Comparison of ENCODE assay signal across 8 cellular contexts in genomic region chr22:50251472-50252054, GRCh38. TPM values are rescaled to one million over a fixed set of nuclear protein-coding genes. Genes with fewer than 3 reads are reported as not detected.
A peak's percentile ranks its signal among the peaks of the same experiment; 100 is the strongest.
DNase-seq lines count a peak whose midpoint lies in the region; ATAC-seq, FAIRE-seq and TF ChIP-seq lines count a peak whose summit lies in the region.

No MANE protein-coding gene starts in this region.

- H3K9me3 ChIP-seq in small intestine (ENCODE audit: control insufficient read depth, low read depth), result no peaks in the 10 kb centered on the region

- intact Hi-C loops in left ventricle myocardium superior (cut with micrococcal nuclease), result no loop called here

- ATAC-seq in GM21825 (IDR thresholded peaks at IDR 0.05; ENCODE audit: unreplicated experiment) (peak; percentile 6), left ventricle myocardium superior (peak; percentile 1), GM21367 (IDR thresholded peaks at IDR 0.05; ENCODE audit: unreplicated experiment) (no peak)

- TF ChIP-seq CTCF in VCaP (conservative IDR thresholded peaks at IDR 0.05), result no peak

- 2 to 9% (median 8%) methylated on average over 27 to 35 of the region's 35 CpGs for WGBS in small intestine, 3 donors

- DNase-seq in left ventricle myocardium superior (no peak), small intestine (no peak), AG08395 (ENCODE audit: low spot score) (no peak), germinal center (ENCODE audit: low spot score) (no peak), T-helper 2 cell (no peak)

- H3K4me3 ChIP-seq in small intestine (ENCODE audit: low read depth in 1 of 2, low read length in 2 of 2), result peak overlapping the region; percentile 60 to 83

- H3K4me1 ChIP-seq in small intestine (ENCODE audit: control insufficient read depth in 2 of 2, insufficient read depth in 1 of 2, low read depth in 1 of 2, low read length in 1 of 2), result peaks cover 5 to 9% of the 10 kb centered on the region in 2 donors

- no peaks in the 10 kb centered on the region for H3K36me3 ChIP-seq in small intestine (ENCODE audit: control insufficient read depth in 2 of 2, insufficient read depth in 2 of 2, low read length in 2 of 2)

- H3K27ac ChIP-seq in VCaP, result peak overlapping the region; percentile 84
- peak overlapping the region in 1 of 2 donors; percentile 29 for H3K27ac ChIP-seq in small intestine (ENCODE audit: low read depth in 1 of 2, low read length in 1 of 2)

- no peaks in the 10 kb centered on the region for H3K27me3 ChIP-seq in small intestine (ENCODE audit: control insufficient read depth in 2 of 2, insufficient read depth in 2 of 2, low read length in 2 of 2)

- FAIRE-seq in small intestine (lab: Jason Lieb, UNC), result no peak

RNA-seq across cellular contexts. Expression of gene HDAC10, which starts 0.5 kb away (rescaled TPM):
- total RNA-seq in left ventricle myocardium superior, result 12.7 TPM
- polyA plus RNA-seq in small intestine, result 10 to 100 TPM; 15.9 to 27.6 (median 27.5) TPM

RNA-seq across cellular contexts. Expression of gene TUBGCP6, which starts 6.7 kb away (rescaled TPM):
- total RNA-seq in left ventricle myocardium superior, result 18.4 TPM
- polyA plus RNA-seq in small intestine, result 10 to 100 TPM; 23.0 to 55.5 (median 44.6) TPM

RNA-seq across cellular contexts. Expression of gene MAPK12, which starts 9.9 kb away (rescaled TPM):
- 15.8 TPM for total RNA-seq in left ventricle myocardium superior
- polyA plus RNA-seq in small intestine, result 1 to 10 TPM in 2 of 3 donors, under 1 TPM in 1; 0.45 to 7.1 (median 3.5) TPM

RNA-seq across cellular contexts. Expression of gene MAPK11, which starts 18.6 kb away (rescaled TPM):
- 9.1 TPM for total RNA-seq in left ventricle myocardium superior
- polyA plus RNA-seq in small intestine, result 1 to 10 TPM in 2 of 3 donors, not detected in 1; 2.4 to 7.9 TPM

RNA-seq across cellular contexts. Expression of gene SELENOO, which starts 50.8 kb away (rescaled TPM):
- 14.5 TPM for total RNA-seq in left ventricle myocardium superior
- 10 to 100 TPM; 23.6 to 94.6 (median 90.8) TPM for polyA plus RNA-seq in small intestine
